ENCODE assay signal across 9 cellular contexts in genomic region chr11:35178067-35178805, GRCh38. TPM values are rescaled to one million over a fixed set of nuclear protein-coding genes. Genes with fewer than 3 reads are reported as not detected.
DNase-seq lines count a peak whose midpoint lies in the region; ATAC-seq and TF ChIP-seq lines count a peak whose summit lies in the region.
"Had no signal": no experiment of that assay in that cellular context is flagged by ENCODE, and none has a peak within 500 bp of the region (broad histone marks: within the 10 kb centered on the region; RNA-seq: fewer than 3 reads in every experiment).

No MANE protein-coding gene starts in this region.

- H3K9me3 ChIP-seq in stomach smooth muscle (ENCODE audit: control insufficient read depth in 2 of 2, low read length in 2 of 2) (no peaks in the 10 kb centered on the region), gastrocnemius medialis (no peaks in the 10 kb centered on the region)

- H3K27me3 ChIP-seq in foreskin keratinocyte (no peaks in the 10 kb centered on the region), stomach smooth muscle (ENCODE audit: control insufficient read depth in 1 of 2, insufficient read depth in 2 of 2, low read length in 2 of 2) (no peaks in the 10 kb centered on the region), gastrocnemius medialis (no peaks in the 10 kb centered on the region)

- H3K4me1 Mint-ChIP-seq in activated CD8-positive, alpha-beta memory T cell treated with anti-CD3 and anti-CD28 coated beads, Interleukin-2, amount 10 ng/mL, durations not matched to agents 7 days and 5 days: peaks cover 89% of the 10 kb centered on the region
- H3K4me1 Mint-ChIP-seq in activated T-cell treated with anti-CD3 and anti-CD28 coated beads, Interleukin-2, amount 50 U/mL, for 72 hours (ENCODE audit: low read depth): peaks cover 96% of the 10 kb centered on the region

- H3K36me3 Mint-ChIP-seq in activated CD8-positive, alpha-beta memory T cell treated with anti-CD3 and anti-CD28 coated beads, Interleukin-2, amount 10 ng/mL, durations not matched to agents 7 days and 5 days: peaks cover 68% of the 10 kb centered on the region
- peaks cover 23 to 52% of the 10 kb centered on the region in 2 donors for H3K36me3 Mint-ChIP-seq in activated T-cell treated with anti-CD3 and anti-CD28 coated beads, Interleukin-2, amount 50 U/mL, for 72 hours (ENCODE audit: insufficient read depth in 2 of 2)

- in situ Hi-C loops in gastrocnemius medialis (cut with MboI; ENCODE audit: low sequenced_read_pairs in 4 of 4): no loop called here

- H3K27me3 Mint-ChIP-seq in activated CD8-positive, alpha-beta memory T cell treated with anti-CD3 and anti-CD28 coated beads, Interleukin-2, amount 10 ng/mL, durations not matched to agents 7 days and 5 days: no peaks in the 10 kb centered on the region
- no peaks in the 10 kb centered on the region for H3K27me3 Mint-ChIP-seq in activated T-cell treated with anti-CD3 and anti-CD28 coated beads, Interleukin-2, amount 50 U/mL, for 72 hours (ENCODE audit: low read depth)
- H3K27me3 Mint-ChIP-seq: IgD-negative memory B cell had no signal

- H3K4me3 ChIP-seq in stomach smooth muscle (ENCODE audit: low read length in 2 of 2) (no peak overlapping the region), gastrocnemius medialis (no peak overlapping the region)

- no peaks in the 10 kb centered on the region for H3K9me3 Mint-ChIP-seq in activated CD8-positive, alpha-beta memory T cell treated with anti-CD3 and anti-CD28 coated beads, Interleukin-2, amount 10 ng/mL, durations not matched to agents 7 days and 5 days (ENCODE audit: low read depth)
- no peaks in the 10 kb centered on the region for H3K9me3 Mint-ChIP-seq in activated T-cell treated with anti-CD3 and anti-CD28 coated beads, Interleukin-2, amount 50 U/mL, for 72 hours
- H3K9me3 Mint-ChIP-seq: IgD-negative memory B cell had no signal

- no peak overlapping the region for H3K9ac ChIP-seq in stomach smooth muscle (ENCODE audit: low read length in 2 of 2)

- no peak for TF ChIP-seq POLR2A in gastrocnemius medialis (IDR thresholded peaks at IDR 0.05)

- intact Hi-C loops in gastrocnemius medialis (cut with DNase I; ENCODE audit: low total_unique reads): no loop called here

- H3K4me3 Mint-ChIP-seq in activated CD8-positive, alpha-beta memory T cell treated with anti-CD3 and anti-CD28 coated beads, Interleukin-2, amount 10 ng/mL, durations not matched to agents 7 days and 5 days: no peak overlapping the region
- peak overlapping the region; percentile 63 to 78 for H3K4me3 Mint-ChIP-seq in activated T-cell treated with anti-CD3 and anti-CD28 coated beads, Interleukin-2, amount 50 U/mL, for 72 hours
- H3K4me3 Mint-ChIP-seq: IgD-negative memory B cell had no signal

- ATAC-seq in activated CD8-positive, alpha-beta memory T cell treated with anti-CD3 and anti-CD28 coated beads, Interleukin-2, amount 10 ng/mL, durations not matched to agents 7 days and 5 days: no peak
- peak in 1 of 2 donors; percentile 4 for ATAC-seq in activated T-cell treated with anti-CD3 and anti-CD28 coated beads, Interleukin-2, amount 50 U/mL, for 72 hours (replicated peaks in 1 of 2)
- no peak for ATAC-seq in foreskin keratinocyte
- no peak for ATAC-seq in GM19455 (IDR thresholded peaks at IDR 0.05; ENCODE audit: unreplicated experiment)
- ATAC-seq in gastrocnemius medialis: no peak
- ATAC-seq in HG02763 (IDR thresholded peaks at IDR 0.05; ENCODE audit: unreplicated experiment): no peak

- TF ChIP-seq CTCF in foreskin keratinocyte (conservative IDR thresholded peaks at IDR 0.05) (no peak), gastrocnemius medialis (IDR thresholded peaks at IDR 0.05 in 4 of 5, conservative IDR thresholded peaks at IDR 0.05 in 1 of 5) (no peak)

- H3K36me3 ChIP-seq in stomach smooth muscle (ENCODE audit: control insufficient read depth in 2 of 2, insufficient read depth in 2 of 2, low read length in 2 of 2) (peaks cover 37 to 41% of the 10 kb centered on the region in 2 donors), gastrocnemius medialis (peaks cover 0 to 20% of the 10 kb centered on the region in 2 donors)

- DNase-seq in activated CD8-positive, alpha-beta memory T cell treated with anti-CD3 and anti-CD28 coated beads, Interleukin-2, amount 10 ng/mL, durations not matched to agents 7 days and 5 days: no peak
- no peak for DNase-seq in activated CD8-positive, alpha-beta memory T cell treated with anti-CD3 and anti-CD28 coated beads for 24 hours
- no peak for DNase-seq in activated T-cell treated with anti-CD3 and anti-CD28 coated beads, Interleukin-2, amount 50 U/mL, for 72 hours
- no peak for DNase-seq in foreskin keratinocyte
- DNase-seq in gastrocnemius medialis: no peak

- peak overlapping the region; percentile 3 for H3K27ac ChIP-seq in foreskin keratinocyte
- peak overlapping the region; percentile 50 for H3K27ac ChIP-seq in stomach smooth muscle (ENCODE audit: low read length)
- no peak overlapping the region for H3K27ac ChIP-seq in gastrocnemius medialis

- CTCF ChIA-PET in activated CD8-positive, alpha-beta memory T cell treated with anti-CD3 and anti-CD28 coated beads, Interleukin-2, amount 10 ng/mL, durations not matched to agents 7 days and 5 days (lab: Charles Lee): interaction anchor here (0.9 to 7.8 kb wide), 9 partner anchors 10 to 178 kb away, joined by 3 to 64 read pairs (median 5); no protein-coding TSS in a partner anchor

- peak overlapping the region; percentile 75 for H3K27ac Mint-ChIP-seq in activated CD8-positive, alpha-beta memory T cell treated with anti-CD3 and anti-CD28 coated beads, Interleukin-2, amount 10 ng/mL, durations not matched to agents 7 days and 5 days
- peak overlapping the region; percentile 24 for H3K27ac Mint-ChIP-seq in activated T-cell treated with anti-CD3 and anti-CD28 coated beads, Interleukin-2, amount 50 U/mL, for 72 hours

- H3K4me1 ChIP-seq in foreskin keratinocyte (peaks cover 35% of the 10 kb centered on the region), stomach smooth muscle (ENCODE audit: control insufficient read depth, insufficient read depth, low read length) (peaks cover 33% of the 10 kb centered on the region), gastrocnemius medialis (peaks cover 0 to 15% of the 10 kb centered on the region in 2 donors)

RNA-seq across cellular contexts. Expression of gene CD44, which starts 39.3 kb away (rescaled TPM):
- total RNA-seq in activated CD8-positive, alpha-beta memory T cell treated with anti-CD3 and anti-CD28 coated beads, Interleukin-2, amount 10 ng/mL, durations not matched to agents 7 days and 5 days: 100 to 1,000 TPM; 212 to 294 TPM
- 100 to 1,000 TPM; 385 to 504 TPM for total RNA-seq in activated T-cell treated with anti-CD3 and anti-CD28 coated beads, Interleukin-2, amount 50 U/mL, for 72 hours
- total RNA-seq in foreskin keratinocyte (1,058 and 1,283 TPM in 2 replicates), gastrocnemius medialis (10 to 100 TPM; 19.5 to 32.5 (median 29.2) TPM)
- polyA plus RNA-seq in foreskin keratinocyte: 489 and 531 TPM in 2 replicates

Comparison
In these comparisons a context has a peak if more than half of its experiments do, and no peak if none do; other contexts are left out.
1. H3K27ac ChIP-seq: peak in foreskin keratinocyte (single experiment) and stomach smooth muscle (single experiment); none in gastrocnemius medialis (0 of 4).
2. RNA of gene CD44, which starts 39.3 kb away (total RNA-seq): 1,058 to 1,283 TPM in foreskin keratinocyte, 385 to 504 TPM in activated T-cell treated with anti-CD3 and anti-CD28 coated beads, Interleukin-2, amount 50 U/mL, for 72 hours and 212 to 294 TPM in activated CD8-positive, alpha-beta memory T cell treated with anti-CD3 and anti-CD28 coated beads, Interleukin-2, amount 10 ng/mL, durations not matched to agents 7 days and 5 days; 19.5 to 32.5 TPM in gastrocnemius medialis; every median in the first group is over 4 times any median in the second.